In genomic region chr10:71496927-71497801, GRCh38 we compare ENCODE assay signal across 19 cellular contexts.
DNase-seq lines count a peak whose midpoint lies in the region; ATAC-seq and TF ChIP-seq lines count a peak whose summit lies in the region.
"Had no signal": no experiment of that assay in that cellular context is flagged by ENCODE, and none has a peak within 500 bp of the region (broad histone marks: within the 10 kb centered on the region; RNA-seq: fewer than 3 reads in every experiment).

No MANE protein-coding gene starts in this region.

- intact Hi-C loops in left cardiac atrium (cut with DNase I) (no loop called here), cardiac septum (cut with DNase I) (no loop called here), spleen (cut with DNase I; ENCODE audit: low total_unique reads) (no loop called here)

- ATAC-seq in left cardiac atrium (peak; percentile 30 to 53), HG02623 (IDR thresholded peaks at IDR 0.05; ENCODE audit: unreplicated experiment) (no peak)
- ATAC-seq: PC-3 had no signal

- TF ChIP-seq POLR2A in spleen (IDR thresholded peaks at IDR 0.05) = no peak

- WGBS in spleen, 5 donors = 68 to 88% (median 87%) methylated on average over 10 to 14 of the region's 14 CpGs

- no peaks in the 10 kb centered on the region for H3K27me3 ChIP-seq in WERI-Rb-1 (ENCODE audit: insufficient read depth, low read depth, severe bottlenecking)
- no peaks in the 10 kb centered on the region for H3K27me3 ChIP-seq in spleen (replicated peaks in 1 of 7)
- H3K27me3 ChIP-seq: BLaER1 had no signal

- H3K27ac ChIP-seq in WERI-Rb-1 (peak overlapping the region; percentile 57), spleen (no peak overlapping the region)
- H3K27ac ChIP-seq: BLaER1, GM23248, RWPE1, SJSA1 had no signal

- TF ChIP-seq CTCF in WERI-Rb-1 (IDR thresholded peaks at IDR 0.05; ENCODE audit: low read depth, low read length) (no peak), mesothelial cell of epicardium (IDR thresholded peaks at IDR 0.05; ENCODE audit: unreplicated experiment) (no peak), spleen (IDR thresholded peaks at IDR 0.05 in 8 of 11, conservative IDR thresholded peaks at IDR 0.05 in 3 of 11) (no peak), osteocyte (IDR thresholded peaks at IDR 0.05) (no peak)

- H3K4me1 ChIP-seq in spleen = peaks cover 0 to 10% (median 6%) of the 10 kb centered on the region in 6 donors
- H3K4me1 ChIP-seq: SJSA1 had no signal

- H3K27ac Mint-ChIP-seq in mesothelial cell of epicardium (peak overlapping the region; percentile 75), osteocyte (ENCODE audit: unreplicated experiment) (no peak overlapping the region)
- H3K27ac Mint-ChIP-seq: CD8-positive, alpha-beta memory T cell had no signal

- H3K4me3 Mint-ChIP-seq in mesothelial cell of epicardium = no peak overlapping the region
- H3K4me3 Mint-ChIP-seq in osteocyte (ENCODE audit: unreplicated experiment) = no peak overlapping the region
- H3K4me3 Mint-ChIP-seq: CD8-positive, alpha-beta memory T cell had no signal

- H3K27me3 Mint-ChIP-seq in mesothelial cell of epicardium (ENCODE audit: low read depth) = no peaks in the 10 kb centered on the region
- peaks cover 48% of the 10 kb centered on the region for H3K27me3 Mint-ChIP-seq in osteocyte (ENCODE audit: unreplicated experiment)

- H3K4me1 Mint-ChIP-seq in mesothelial cell of epicardium (peaks cover 43% of the 10 kb centered on the region), osteocyte (ENCODE audit: unreplicated experiment) (no peaks in the 10 kb centered on the region)
- H3K4me1 Mint-ChIP-seq: CD8-positive, alpha-beta memory T cell had no signal

- no peaks in the 10 kb centered on the region for H3K9me3 ChIP-seq in WERI-Rb-1 (ENCODE audit: severe bottlenecking)
- H3K9me3 ChIP-seq in spleen = no peaks in the 10 kb centered on the region
- H3K9me3 ChIP-seq: BLaER1, SJSA1 had no signal

- H3K4me3 ChIP-seq in WERI-Rb-1 (ENCODE audit: low read depth, low read length) (no peak overlapping the region), spleen (no peak overlapping the region)
- H3K4me3 ChIP-seq: BLaER1, GM23248, SJSA1 had no signal

- H3K36me3 Mint-ChIP-seq in mesothelial cell of epicardium = no peaks in the 10 kb centered on the region
- H3K36me3 Mint-ChIP-seq in osteocyte (ENCODE audit: unreplicated experiment) = no peaks in the 10 kb centered on the region
- H3K36me3 Mint-ChIP-seq: CD8-positive, alpha-beta memory T cell had no signal

- peaks cover 40% of the 10 kb centered on the region for H3K36me3 ChIP-seq in WERI-Rb-1
- H3K36me3 ChIP-seq in spleen = no peaks in the 10 kb centered on the region
- H3K36me3 ChIP-seq: BLaER1, SJSA1 had no signal

- no peak for DNase-seq in left cardiac atrium
- no peak for DNase-seq in cardiac septum (ENCODE audit: low spot score)
- DNase-seq in WERI-Rb-1 = no peak
- DNase-seq in mesothelial cell of epicardium (ENCODE audit: low spot score in 2 of 2, unreplicated experiment in 2 of 2) = no peak
- DNase-seq in spleen = peak; percentile 34
- no peak for DNase-seq in osteocyte (ENCODE audit: extremely low spot score, unreplicated experiment)
- DNase-seq in globus pallidus (ENCODE audit: low spot score) = no peak
- DNase-seq: CD8-positive, alpha-beta memory T cell; DMS79 treated with DMSO at 0.1 percent for 48 hours; GM23248; KG1; NCI-H1436; NCI-H345; NCI-H526 treated with DMSO at 0.1 percent for 48 hours; PC-3 had no signal

- H3K9me3 Mint-ChIP-seq in mesothelial cell of epicardium (no peaks in the 10 kb centered on the region), osteocyte (ENCODE audit: unreplicated experiment) (no peaks in the 10 kb centered on the region)
- H3K9me3 Mint-ChIP-seq: CD8-positive, alpha-beta memory T cell had no signal
